Comparison of ENCODE assay signal across 1 cellular context in genomic region chr3:13479582-13480339, GRCh38.
TF ChIP-seq lines count a peak whose summit lies in the region.

TSS of gene HDAC11 (plus strand) at chr3:13480306. CDS start at chr3:13480348, 42 bp downstream.

TF ChIP-seq in HepG2, 621 proteins besides CTCF, POLR2A, EP300 and RAD21 (continued from another document and continues in another):
- 0 out of 2 replicates have a peak, but pooled peaks have one; percentile 11 for TF ChIP-seq AHDC1 (CRISPR knock-in tag; IDR thresholded peaks at IDR 0.05; ENCODE audit: borderline replicate concordance)
- no peak for TF ChIP-seq SNAPC2 (CRISPR knock-in tag; IDR thresholded peaks at IDR 0.05)
- TF ChIP-seq BCL3 (CRISPR knock-in tag; IDR thresholded peaks at IDR 0.05) = 0 out of 2 replicates have a peak, but pooled peaks have one; percentile 89
- no peak for TF ChIP-seq ZNF570 (CRISPR knock-in tag; IDR thresholded peaks at IDR 0.05; ENCODE audit: borderline replicate concordance)
- no peak for TF ChIP-seq NPAS2 (CRISPR knock-in tag; IDR thresholded peaks at IDR 0.05; ENCODE audit: borderline replicate concordance)
- peak; percentile 40; the same call in 1 of the 2 replicates for TF ChIP-seq ZNF749 (CRISPR knock-in tag; IDR thresholded peaks at IDR 0.05; ENCODE audit: borderline replicate concordance)
- no peak for TF ChIP-seq PHF5A (CRISPR knock-in tag; IDR thresholded peaks at IDR 0.05; ENCODE audit: low read depth, unreplicated experiment)
- peak; percentile 86 for TF ChIP-seq NFYB (CRISPR knock-in tag; IDR thresholded peaks at IDR 0.05)
- TF ChIP-seq NFE2L1 (CRISPR knock-in tag; IDR thresholded peaks at IDR 0.05; ENCODE audit: borderline replicate concordance) = 0 out of 2 replicates have a peak, but pooled peaks have one; percentile 33
- peak; percentile 60 for TF ChIP-seq SPEN (CRISPR knock-in tag; IDR thresholded peaks at IDR 0.05; ENCODE audit: low read depth)
- TF ChIP-seq ZNF577 (CRISPR knock-in tag; IDR thresholded peaks at IDR 0.05; ENCODE audit: borderline replicate concordance, low read depth) = no peak
- TF ChIP-seq POLR2AphosphoS2 (IDR thresholded peaks at IDR 0.05; ENCODE audit: low read depth, low read length) = no peak
- no peak for TF ChIP-seq ZNF362 (CRISPR knock-in tag; IDR thresholded peaks at IDR 0.05; ENCODE audit: borderline replicate concordance)
- no peak for TF ChIP-seq ZNF296 (CRISPR knock-in tag; conservative IDR thresholded peaks at IDR 0.05)
- no peak for TF ChIP-seq CC2D1A (CRISPR knock-in tag; IDR thresholded peaks at IDR 0.05)
- TF ChIP-seq ZNF280B (CRISPR knock-in tag; IDR thresholded peaks at IDR 0.05; ENCODE audit: borderline replicate concordance) = peak; percentile 54; the same call in 1 of the 2 replicates
- peak; percentile 12; the same call in 1 of the 2 replicates for TF ChIP-seq MED13 (CRISPR knock-in tag; IDR thresholded peaks at IDR 0.05)
- peak; percentile 74 for TF ChIP-seq ELF1 (CRISPR knock-in tag; IDR thresholded peaks at IDR 0.05)
- no peak for TF ChIP-seq GPN1 (CRISPR knock-in tag; IDR thresholded peaks at IDR 0.05; ENCODE audit: borderline replicate concordance)
- peak; percentile 71 for TF ChIP-seq MXD1 (CRISPR knock-in tag; IDR thresholded peaks at IDR 0.05)
- no peak for TF ChIP-seq ZBTB42 (CRISPR knock-in tag; IDR thresholded peaks at IDR 0.05)
- peak; percentile 47 for TF ChIP-seq ZBTB2 (CRISPR knock-in tag; IDR thresholded peaks at IDR 0.05; ENCODE audit: low read depth)
- TF ChIP-seq ZNF772 (CRISPR knock-in tag; IDR thresholded peaks at IDR 0.05) = peak; percentile 83; the same call in 1 of the 2 replicates
- TF ChIP-seq MAX (IDR thresholded peaks at IDR 0.05) = peak; percentile 13; the same call in 1 of the 2 replicates
- peak; percentile 40; the same call in 1 of the 2 replicates for TF ChIP-seq ZSCAN21 (CRISPR knock-in tag; IDR thresholded peaks at IDR 0.05; ENCODE audit: borderline replicate concordance)
- peak; percentile 86 for TF ChIP-seq AGO2 (optimal IDR thresholded peaks at IDR 0.05; ENCODE audit: low read depth, low read length)
- TF ChIP-seq ZNF607 (CRISPR knock-in tag; IDR thresholded peaks at IDR 0.05; ENCODE audit: borderline replicate concordance) = peak; percentile 83; the same call in 1 of the 2 replicates
- peak; percentile 25; the same call in 1 of the 2 replicates for TF ChIP-seq ZNF263 (CRISPR knock-in tag; IDR thresholded peaks at IDR 0.05)
- no peak for TF ChIP-seq IRX3 (CRISPR knock-in tag; IDR thresholded peaks at IDR 0.05; ENCODE audit: borderline replicate concordance, low read depth)
- peak; percentile 92; the same call in 1 of the 2 replicates for TF ChIP-seq ZNF274 (CRISPR knock-in tag; IDR thresholded peaks at IDR 0.05)
- no peak for TF ChIP-seq GABPA (IDR thresholded peaks at IDR 0.05; ENCODE audit: low read depth, low read length)
- TF ChIP-seq GABPA (CRISPR knock-in tag; IDR thresholded peaks at IDR 0.05; ENCODE audit: low read depth) = peak; percentile 57; the same call in 1 of the 2 replicates
- TF ChIP-seq ZFP82 (CRISPR knock-in tag; IDR thresholded peaks at IDR 0.05; ENCODE audit: borderline replicate concordance) = peak; percentile 74; the same call in 1 of the 2 replicates
- no peak for TF ChIP-seq KLF12 (CRISPR knock-in tag; IDR thresholded peaks at IDR 0.05; ENCODE audit: borderline replicate concordance)
- TF ChIP-seq BCL6 (CRISPR knock-in tag; IDR thresholded peaks at IDR 0.05) = no peak
- 0 out of 2 replicates have a peak, but pooled peaks have one; percentile 42 for TF ChIP-seq ZNF317 (CRISPR knock-in tag; IDR thresholded peaks at IDR 0.05)
- 0 out of 2 replicates have a peak, but pooled peaks have one; percentile 34 for TF ChIP-seq ZNF329 (CRISPR knock-in tag; IDR thresholded peaks at IDR 0.05; ENCODE audit: low read depth)
- TF ChIP-seq POGZ (CRISPR knock-in tag; IDR thresholded peaks at IDR 0.05) = 0 out of 2 replicates have a peak, but pooled peaks have one; percentile 16
- peak; percentile 45 for TF ChIP-seq ASH2L (IDR thresholded peaks at IDR 0.05; ENCODE audit: insufficient read length, low read depth, low read length)
- peak; percentile 92 for TF ChIP-seq ZNF747 (CRISPR knock-in tag; IDR thresholded peaks at IDR 0.05; ENCODE audit: borderline replicate concordance)
- peak; percentile 71; the same call in 1 of the 2 replicates for TF ChIP-seq ARID4A (CRISPR knock-in tag; IDR thresholded peaks at IDR 0.05; ENCODE audit: borderline replicate concordance)
- TF ChIP-seq ELF3 (CRISPR knock-in tag; IDR thresholded peaks at IDR 0.05) = peak; percentile 73
- no peak for TF ChIP-seq ZNF737 (CRISPR knock-in tag; IDR thresholded peaks at IDR 0.05; ENCODE audit: borderline replicate concordance)
- TF ChIP-seq DR1 (CRISPR knock-in tag; IDR thresholded peaks at IDR 0.05) = peak; percentile 68
- no peak for TF ChIP-seq ZNF713 (CRISPR knock-in tag; IDR thresholded peaks at IDR 0.05)
- peak; percentile 97 for TF ChIP-seq DRAP1 (CRISPR knock-in tag; IDR thresholded peaks at IDR 0.05)
- peak; percentile 47 for TF ChIP-seq HDAC2 (CRISPR knock-in tag; IDR thresholded peaks at IDR 0.05)
- TF ChIP-seq NBN (conservative IDR thresholded peaks at IDR 0.05) = no peak
- peak; percentile 91; the same call in 1 of the 2 replicates for TF ChIP-seq ZNF670 (CRISPR knock-in tag; IDR thresholded peaks at IDR 0.05; ENCODE audit: borderline replicate concordance)
- TF ChIP-seq ISL2 (CRISPR knock-in tag; IDR thresholded peaks at IDR 0.05) = peak; percentile 45; the same call in 1 of the 2 replicates
- 0 out of 2 replicates have a peak, but pooled peaks have one; percentile 26 for TF ChIP-seq NAIF1 (CRISPR knock-in tag; IDR thresholded peaks at IDR 0.05; ENCODE audit: borderline replicate concordance)
- TF ChIP-seq HOXA9 (CRISPR knock-in tag; IDR thresholded peaks at IDR 0.05; ENCODE audit: borderline replicate concordance) = no peak
- peak; percentile 19; the same call in 1 of the 2 replicates for TF ChIP-seq SALL2 (CRISPR knock-in tag; IDR thresholded peaks at IDR 0.05)
